In the genomic region with DNA sequence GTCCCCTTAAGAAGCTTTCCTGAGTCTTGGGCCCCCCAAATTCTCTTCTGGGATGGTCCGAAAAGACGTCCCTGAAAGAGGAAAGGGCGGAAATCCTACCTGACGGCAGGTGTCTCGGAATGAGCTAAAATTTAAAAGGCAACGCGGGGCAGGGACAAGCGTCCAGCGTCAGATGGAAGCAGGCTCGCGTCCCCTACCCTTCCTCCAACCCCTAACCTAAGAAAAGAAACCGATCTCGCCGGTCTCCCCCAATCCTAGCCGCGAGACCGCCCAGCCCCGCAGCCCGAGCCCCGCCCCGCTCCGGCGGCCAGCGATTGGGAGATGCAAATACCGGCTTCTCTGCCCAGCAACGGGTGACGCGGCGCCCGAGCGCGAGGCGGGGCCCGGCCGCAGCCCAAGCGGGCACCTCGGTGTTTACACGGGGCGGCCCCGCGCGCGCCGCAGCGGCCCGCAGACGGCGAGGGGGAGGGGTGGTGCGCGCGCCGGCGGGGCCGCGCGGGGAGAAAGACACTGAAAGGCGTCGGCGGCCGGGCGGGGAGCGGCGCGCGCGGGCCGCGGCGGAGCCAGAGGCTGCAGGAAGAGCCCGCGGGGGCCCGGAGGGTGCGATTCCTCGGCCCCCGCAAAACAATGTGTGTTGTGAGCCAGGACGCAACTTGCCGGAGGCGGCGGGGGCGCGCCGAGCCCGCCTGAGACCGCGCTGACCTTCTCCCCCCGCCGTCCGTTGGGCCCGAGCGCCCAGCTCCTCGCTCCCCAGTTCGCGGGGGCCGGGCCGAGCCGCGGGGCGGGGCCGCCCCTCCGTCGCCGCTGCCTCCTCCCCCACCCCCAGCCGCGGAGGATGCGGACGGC, we compare ENCODE assay signal across 8 cellular contexts. TPM values are rescaled to one million over a fixed set of nuclear protein-coding genes. Genes with fewer than 3 reads are reported as not detected.
DNase-seq lines count a peak whose midpoint lies in the region; ATAC-seq and TF ChIP-seq lines count a peak whose summit lies in the region.

A gene (plus strand): TSS at position 510 of the 846 bp plus-strand sequence. CDS start 373 bp downstream, outside the sequence.

- H3K9me3 Mint-ChIP-seq in activated T-cell treated with anti-CD3 and anti-CD28 coated beads, Interleukin-2, amount 50 U/mL, for 4 hours, result no peaks in the 10 kb centered on the region

- POLR2A ChIA-PET in PC-9 (lab: Charles Lee; ENCODE audit: unreplicated experiment), result interaction anchor here (0.5 to 1.0 kb wide), 4 partner anchors 16 to 82 kb away, joined by 3 to 5 read pairs (median 4); no protein-coding TSS in a partner anchor

- intact Hi-C loops in PC-9 (cut with micrococcal nuclease; ENCODE audit: unreplicated experiment), result loop anchor here (10.0 kb wide), 1 partner anchor 330 kb away; a partner anchor contains a TSS

- BruUV-seq in PC-9 (replicated peaks; lab: Mats Ljungman, UMichigan), result no TSS peak

- peak; percentile 80 for DNase-seq in DMS79 (lab: John Stamatoyannopoulos, UW)
- peak; percentile 86 for DNase-seq in KG1 (lab: John Stamatoyannopoulos, UW)
- peak; percentile 82 to 99 for DNase-seq in PC-9
- DNase-seq in activated T-cell treated with anti-CD3 and anti-CD28 coated beads, Interleukin-2, amount 50 U/mL, for 4 hours, result peak; percentile 98
- DNase-seq in stimulated activated CD8-positive, alpha-beta memory T cell treated with anti-CD3 and anti-CD28 coated beads, Interleukin-7, amount 100 ng/mL, for 1 hour (ENCODE audit: low read depth in 2 of 2), result peak; percentile 95 to 97

- CTCF ChIA-PET in PC-9 (lab: Charles Lee), result interaction anchor here (0.6 kb wide), 1 partner anchor 28 kb away, joined by 3 read pairs; a partner anchor contains a TSS

- peaks cover 26% of the 10 kb centered on the region for H4K20me1 ChIP-seq in PC-9 (ENCODE audit: insufficient read depth)

- peaks cover 14% of the 10 kb centered on the region for H3K79me2 ChIP-seq in PC-9 (ENCODE audit: low read depth)

- peaks cover 14% of the 10 kb centered on the region for H3K4me1 Mint-ChIP-seq in activated T-cell treated with anti-CD3 and anti-CD28 coated beads, Interleukin-2, amount 50 U/mL, for 4 hours (ENCODE audit: low read depth)

- no peak for TF ChIP-seq CTCF in PC-9 (conservative IDR thresholded peaks at IDR 0.05)

- H3K27ac ChIP-seq in PC-9, result peak within 1 kb of the TSS; percentile 85
- H3K27ac ChIP-seq in esophagus (ENCODE audit: low read depth in 2 of 2, low read length in 1 of 2), result peak within 1 kb of the TSS; percentile 87 to 99

- peaks cover 20% of the 10 kb centered on the region for H3K4me1 ChIP-seq in PC-9 (replicated peaks; ENCODE audit: insufficient read depth)
- H3K4me1 ChIP-seq in esophagus (ENCODE audit: control insufficient read depth in 2 of 2, insufficient read depth in 2 of 2, low read length in 1 of 2), result peaks cover 3 to 9% of the 10 kb centered on the region in 2 donors
- peaks cover 5% of the 10 kb centered on the region for H3K4me1 ChIP-seq in mucosa of stomach (ENCODE audit: control insufficient read depth, insufficient read depth, low read length)

- no peaks in the 10 kb centered on the region for H3K36me3 Mint-ChIP-seq in activated T-cell treated with anti-CD3 and anti-CD28 coated beads, Interleukin-2, amount 50 U/mL, for 4 hours (ENCODE audit: insufficient read depth)

- ATAC-seq in GM21737 (IDR thresholded peaks at IDR 0.05; ENCODE audit: unreplicated experiment), result peak; percentile 68
- peak; percentile 79 to 82 for ATAC-seq in activated T-cell treated with anti-CD3 and anti-CD28 coated beads, Interleukin-2, amount 50 U/mL, for 4 hours

- no peaks in the 10 kb centered on the region for H3K27me3 Mint-ChIP-seq in activated T-cell treated with anti-CD3 and anti-CD28 coated beads, Interleukin-2, amount 50 U/mL, for 4 hours (ENCODE audit: low read depth)

- H3K9me3 ChIP-seq in PC-9 (ENCODE audit: insufficient read depth, low read depth) (no peaks in the 10 kb centered on the region), esophagus (ENCODE audit: control insufficient read depth in 2 of 2, insufficient read depth in 1 of 2, low read depth in 1 of 2, low read length in 1 of 2) (peaks cover 0 to 3% of the 10 kb centered on the region in 2 donors), mucosa of stomach (ENCODE audit: control insufficient read depth, low read length) (no peaks in the 10 kb centered on the region)

- H3K9ac ChIP-seq in mucosa of stomach (ENCODE audit: low read length), result peak within 1 kb of the TSS; percentile 81

- no peaks in the 10 kb centered on the region for H3K9me2 ChIP-seq in PC-9 (ENCODE audit: insufficient read depth)

- H3K4me3 ChIP-seq in PC-9 (peak within 1 kb of the TSS; percentile 83), esophagus (ENCODE audit: low read depth in 1 of 2, low read length in 2 of 2) (peak within 1 kb of the TSS; percentile 66 to 72), mucosa of stomach (ENCODE audit: low read length) (peak within 1 kb of the TSS; percentile 62)

- H3F3A ChIP-seq in PC-9 (ENCODE audit: insufficient read depth, low read depth), result peaks cover 48% of the 10 kb centered on the region

- peak within 1 kb of the TSS; percentile 83 for H3K4me2 ChIP-seq in PC-9

- H3K36me3 ChIP-seq in PC-9 (ENCODE audit: low read depth) (no peaks in the 10 kb centered on the region), esophagus (ENCODE audit: control insufficient read depth in 2 of 2, insufficient read depth in 2 of 2, low read length in 1 of 2) (no peaks in the 10 kb centered on the region), mucosa of stomach (ENCODE audit: control insufficient read depth, insufficient read depth, low read length) (no peaks in the 10 kb centered on the region)

- WGBS in esophagus, 2 donors, result 0% methylated on average over 69 to 106 of the region's 106 CpGs

- H3K27me3 ChIP-seq in PC-9 (ENCODE audit: insufficient read depth, low read depth) (no peaks in the 10 kb centered on the region), esophagus (ENCODE audit: control insufficient read depth in 1 of 2, insufficient read depth in 2 of 2, low read length in 2 of 2) (no peaks in the 10 kb centered on the region), mucosa of stomach (ENCODE audit: control insufficient read depth, insufficient read depth, low read length) (no peaks in the 10 kb centered on the region)

- H3K4me3 Mint-ChIP-seq in activated T-cell treated with anti-CD3 and anti-CD28 coated beads, Interleukin-2, amount 50 U/mL, for 4 hours, result peak within 1 kb of the TSS; percentile 87

- H2AFZ ChIP-seq in PC-9, result peak within 1 kb of the TSS; percentile 78

RNA-seq across cellular contexts. Expression of the gene that starts here (rescaled TPM):
- 49.5 and 57.1 TPM in 2 replicates for total RNA-seq in PC-9 (2021)
- 1 to 10 TPM; 3.9 to 8.5 (median 6.4) TPM for total RNA-seq in activated T-cell treated with anti-CD3 and anti-CD28 coated beads, Interleukin-2, amount 50 U/mL, for 4 hours
- 1 to 10 TPM; 2.2 to 2.4 TPM for polyA plus RNA-seq in esophagus

Comparison
In these comparisons a context has a peak if more than half of its experiments do, and no peak if none do; other contexts are left out.
1. Peak in every context shown above with its lines: DNase-seq, ATAC-seq, H3K4me3 ChIP-seq and H3K27ac ChIP-seq.